8 cellular contexts compared by ENCODE assay signal in the genomic region with DNA sequence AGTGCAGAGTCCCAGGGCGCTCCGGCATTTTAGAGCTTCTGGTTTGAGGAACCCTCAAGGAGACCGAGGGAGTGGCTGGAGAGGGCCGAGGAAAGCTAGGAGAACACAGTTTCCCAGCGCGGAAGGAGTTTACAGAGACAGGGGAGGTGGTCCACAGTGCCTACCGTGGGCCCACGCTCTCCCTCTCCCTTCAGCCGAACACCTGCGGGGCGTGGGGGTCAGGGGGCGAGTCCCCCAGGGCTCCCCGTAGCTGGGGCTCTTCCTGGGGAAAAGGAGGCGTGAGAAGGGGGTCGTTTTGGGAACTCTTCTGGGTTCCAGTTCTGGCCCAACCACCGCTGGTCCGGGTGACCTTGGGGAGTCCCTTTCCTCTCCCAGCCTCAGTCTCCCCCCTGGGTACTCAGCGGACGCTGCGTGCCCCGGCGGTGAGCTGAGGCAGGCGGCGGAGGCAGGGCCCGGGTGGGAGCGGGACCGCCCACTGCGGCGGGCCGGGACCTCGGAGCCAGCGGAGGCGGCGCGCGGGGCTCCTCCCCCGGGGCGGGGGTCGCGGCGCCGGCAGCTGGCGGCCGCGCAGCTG. TPM values are rescaled to one million over a fixed set of nuclear protein-coding genes. Genes with fewer than 3 reads are reported as not detected.
A peak's percentile ranks its signal among the peaks of the same experiment; 100 is the strongest.
DNase-seq lines count a peak whose midpoint lies in the region; ATAC-seq and TF ChIP-seq lines count a peak whose summit lies in the region.

No MANE protein-coding gene starts in this region.

- DNase-seq in endodermal cell (no peak), retinal pigment epithelial cell (ENCODE audit: low read depth) (no peak), NCI-H1436 treated with DMSO at 0.1 percent for 48 hours (lab: John Stamatoyannopoulos, UW) (no peak), NCI-H146 (lab: John Stamatoyannopoulos, UW) (no peak), HPDE6-E6E7 (ENCODE audit: extremely low spot score) (no peak)

- peak overlapping the region; percentile 38; the same call in 1 of the 2 replicates for H3K4me2 ChIP-seq in DOHH2 (ENCODE audit: low read length)
- H3K4me2 ChIP-seq in OCI-LY1 (ENCODE audit: low read length), result peak overlapping the region; percentile 56; the same call in 1 of the 2 replicates

- H3K4me3 Mint-ChIP-seq in endodermal cell, result peak overlapping the region; percentile 43

- H3K9ac ChIP-seq in OCI-LY1 (ENCODE audit: low read length) (no peak overlapping the region; the same call in 1 of the 2 replicates), endodermal cell (ENCODE audit: extremely low read depth, low read length, poor library complexity, severe bottlenecking) (no peak overlapping the region)

- H3K27ac Mint-ChIP-seq in endodermal cell, result no peak overlapping the region

- H3K9me3 ChIP-seq in DOHH2 (ENCODE audit: control insufficient read depth, insufficient read depth, low read length), result no peaks in the 10 kb centered on the region
- no peaks in the 10 kb centered on the region for H3K9me3 ChIP-seq in OCI-LY1 (ENCODE audit: low read length)
- H3K9me3 ChIP-seq in endodermal cell (ENCODE audit: control insufficient read depth, low read length), result no peaks in the 10 kb centered on the region

- H3K4me3 ChIP-seq in DOHH2 (ENCODE audit: low read length), result peak overlapping the region; percentile 22
- H3K4me3 ChIP-seq in OCI-LY1 (ENCODE audit: low read depth, low read length, poor library complexity, severe bottlenecking), result peak overlapping the region; percentile 51
- H3K4me3 ChIP-seq in endodermal cell (ENCODE audit: low read length), result peak overlapping the region; percentile 61
- H3K4me3 ChIP-seq in retinal pigment epithelial cell (ENCODE audit: low read length), result peak overlapping the region; percentile 24

- no peak for TF ChIP-seq CTCF in DOHH2 (IDR thresholded peaks at IDR 0.05; ENCODE audit: low read depth, low read length, poor library complexity, severe bottlenecking)
- no peak for TF ChIP-seq CTCF in OCI-LY1 (IDR thresholded peaks at IDR 0.05; ENCODE audit: low read length)
- TF ChIP-seq CTCF in endodermal cell (conservative IDR thresholded peaks at IDR 0.05), result no peak
- TF ChIP-seq CTCF in retinal pigment epithelial cell (conservative IDR thresholded peaks at IDR 0.05; ENCODE audit: low read depth, low read length), result no peak

- H3K9me2 ChIP-seq in DOHH2 (replicated peaks; ENCODE audit: control insufficient read depth, low read length), result no peaks in the 10 kb centered on the region
- H3K9me2 ChIP-seq in OCI-LY1 (ENCODE audit: low read depth, low read length), result no peaks in the 10 kb centered on the region

- H3K27me3 Mint-ChIP-seq in endodermal cell (ENCODE audit: insufficient read depth), result peaks cover 90% of the 10 kb centered on the region

- H3K4me1 Mint-ChIP-seq in endodermal cell, result peaks cover 21% of the 10 kb centered on the region

- H3F3A ChIP-seq in DOHH2 (ENCODE audit: control insufficient read depth, insufficient read depth) (no peaks in the 10 kb centered on the region), OCI-LY1 (ENCODE audit: insufficient read depth, low read length) (no peaks in the 10 kb centered on the region)

- WGBS in endodermal cell (ENCODE audit: insufficient coverage in 1 of 2, insufficient read length in 1 of 2), 2 experiments, result 23 to 80% methylated on average over 7 to 45 of the region's 45 CpGs

- no peaks in the 10 kb centered on the region for H4K20me1 ChIP-seq in DOHH2 (ENCODE audit: control insufficient read depth, insufficient read depth, low read depth, low read length)
- no peaks in the 10 kb centered on the region for H4K20me1 ChIP-seq in OCI-LY1 (ENCODE audit: insufficient read depth, low read length)

- no peaks in the 10 kb centered on the region for H3K79me2 ChIP-seq in DOHH2 (ENCODE audit: control insufficient read depth, low read length)
- no peaks in the 10 kb centered on the region for H3K79me2 ChIP-seq in OCI-LY1 (ENCODE audit: insufficient read depth, low read length)

- H3K36me3 ChIP-seq in DOHH2 (ENCODE audit: control insufficient read depth, low read length), result no peaks in the 10 kb centered on the region
- no peaks in the 10 kb centered on the region for H3K36me3 ChIP-seq in OCI-LY1 (ENCODE audit: insufficient read depth, low read length)
- no peaks in the 10 kb centered on the region for H3K36me3 ChIP-seq in endodermal cell (ENCODE audit: control insufficient read depth, insufficient read depth, low read length)

- no peaks in the 10 kb centered on the region for H3K36me3 Mint-ChIP-seq in endodermal cell (ENCODE audit: low read depth)

- peaks cover 8% of the 10 kb centered on the region for H3K4me1 ChIP-seq in DOHH2 (ENCODE audit: control insufficient read depth, low read length)
- peaks cover 10% of the 10 kb centered on the region for H3K4me1 ChIP-seq in OCI-LY1 (ENCODE audit: insufficient read depth, low read length, severe bottlenecking)
- H3K4me1 ChIP-seq in endodermal cell (ENCODE audit: control insufficient read depth, insufficient read depth, low read length), result peaks cover 7% of the 10 kb centered on the region

- no peak for ATAC-seq in GM19397 (IDR thresholded peaks at IDR 0.05; ENCODE audit: unreplicated experiment)

- H3K27ac ChIP-seq in DOHH2 (ENCODE audit: low read depth, low read length), result no peak overlapping the region
- H3K27ac ChIP-seq in OCI-LY1 (ENCODE audit: low read depth, low read length, poor library complexity, severe bottlenecking), result no peak overlapping the region
- H3K27ac ChIP-seq in endodermal cell (ENCODE audit: low read depth, low read length), result no peak overlapping the region

- H3K27me3 ChIP-seq in DOHH2 (ENCODE audit: control insufficient read depth, low read length), result peaks cover 74% of the 10 kb centered on the region
- no peaks in the 10 kb centered on the region; the same call in 1 of the 2 replicates for H3K27me3 ChIP-seq in OCI-LY1 (ENCODE audit: insufficient read depth, low read length)
- peaks cover 93% of the 10 kb centered on the region for H3K27me3 ChIP-seq in endodermal cell (ENCODE audit: control insufficient read depth, insufficient read depth, low read length, poor library complexity, severe bottlenecking)

- no peaks in the 10 kb centered on the region for H3K9me3 Mint-ChIP-seq in endodermal cell

- H2AFZ ChIP-seq in OCI-LY1 (ENCODE audit: low read length), result no peak overlapping the region

RNA-seq across cellular contexts. Expression of a gene that starts 0.4 kb away (rescaled TPM):
- under 1 TPM; 0.33 to 0.55 TPM for total RNA-seq in endodermal cell
- polyA plus RNA-seq in endodermal cell (2013, experiment 1 of 2), result 0.50 TPM
- polyA plus RNA-seq in endodermal cell (2013, experiment 2 of 2), result 0.41 TPM

RNA-seq across cellular contexts. Expression of a gene that starts 58.0 kb away (rescaled TPM):
- total RNA-seq in endodermal cell, result 100 to 1,000 TPM; 110 to 115 TPM
- 162 TPM for polyA plus RNA-seq in endodermal cell (2013, experiment 1 of 2)
- polyA plus RNA-seq in endodermal cell (2013, experiment 2 of 2), result 152 TPM
